ENCODE assay signal across 14 cellular contexts in genomic region chr4:143281507-143282169, GRCh38. TPM values are rescaled to one million over a fixed set of nuclear protein-coding genes. Genes with fewer than 3 reads are reported as not detected.
DNase-seq lines count a peak whose midpoint lies in the region; ATAC-seq and TF ChIP-seq lines count a peak whose summit lies in the region.
"Had no signal": no experiment of that assay in that cellular context is flagged by ENCODE, and none has a peak within 500 bp of the region (broad histone marks: within the 10 kb centered on the region; RNA-seq: fewer than 3 reads in every experiment).

No MANE protein-coding gene starts in this region.

- H3K9me3 Mint-ChIP-seq in stimulated activated memory B cell treated with anti-CD40 and anti-IgM and Interleukin-4, amounts not matched to agents 10 μg/mL and 1 μg/mL and 100 μg/mL, for 72 hours: no peaks in the 10 kb centered on the region
- H3K9me3 Mint-ChIP-seq: WTC11 had no signal

- ATAC-seq in GM19397 (IDR thresholded peaks at IDR 0.05; ENCODE audit: unreplicated experiment): peak; percentile 65
- peak; percentile 78 for ATAC-seq in HG03066 (IDR thresholded peaks at IDR 0.05; ENCODE audit: low read depth, unreplicated experiment)
- ATAC-seq in GM21423 (IDR thresholded peaks at IDR 0.05; ENCODE audit: unreplicated experiment): no peak
- no peak for ATAC-seq in stimulated activated memory B cell treated with anti-CD40 and anti-IgM and Interleukin-4, amounts not matched to agents 10 μg/mL and 1 μg/mL and 100 μg/mL, for 72 hours
- ATAC-seq: CD8-positive, alpha-beta T cell; WTC11 had no signal

- H3K9me3 ChIP-seq in OCI-LY7 (ENCODE audit: low read length): no peaks in the 10 kb centered on the region
- H3K9me3 ChIP-seq: esophagus muscularis mucosa had no signal

- BruUV-seq in OCI-LY7 (replicated peaks; lab: Mats Ljungman, UMichigan): no TSS peak

- H3K36me3 Mint-ChIP-seq in stimulated activated memory B cell treated with anti-CD40 and anti-IgM and Interleukin-4, amounts not matched to agents 10 μg/mL and 1 μg/mL and 100 μg/mL, for 72 hours: no peaks in the 10 kb centered on the region
- H3K36me3 Mint-ChIP-seq: CD8-positive, alpha-beta T cell; WTC11 had no signal

- DNase-seq in EH (ENCODE audit: low read depth) (peak; percentile 18), RPMI7951 (ENCODE audit: low read depth) (peak; percentile 2), OCI-LY7 (ENCODE audit: low spot score) (no peak), NCI-H446 (lab: John Stamatoyannopoulos, UW) (no peak)
- DNase-seq: activated T-cell treated with anti-CD3 and anti-CD28 coated beads for 4 hours; CD8-positive, alpha-beta T cell; occipital lobe had no signal

- no peak overlapping the region for H3K27ac Mint-ChIP-seq in stimulated activated memory B cell treated with anti-CD40 and anti-IgM and Interleukin-4, amounts not matched to agents 10 μg/mL and 1 μg/mL and 100 μg/mL, for 72 hours
- H3K27ac Mint-ChIP-seq: CD8-positive, alpha-beta T cell; WTC11 had no signal

- H3K4me3 ChIP-seq in OCI-LY7 (ENCODE audit: low read depth, low read length, poor library complexity, severe bottlenecking): no peak overlapping the region
- H3K4me3 ChIP-seq: esophagus muscularis mucosa, tibial nerve had no signal

- no peaks in the 10 kb centered on the region for H3K27me3 Mint-ChIP-seq in stimulated activated memory B cell treated with anti-CD40 and anti-IgM and Interleukin-4, amounts not matched to agents 10 μg/mL and 1 μg/mL and 100 μg/mL, for 72 hours

- H3K27ac ChIP-seq in OCI-LY7 (ENCODE audit: low read depth, low read length, poor library complexity, severe bottlenecking): no peak overlapping the region

- H3K36me3 ChIP-seq in OCI-LY7 (ENCODE audit: insufficient read depth, low read length): no peaks in the 10 kb centered on the region
- H3K36me3 ChIP-seq: esophagus muscularis mucosa, tibial nerve had no signal

- CTCF ChIA-PET in OCI-LY7 (lab: Charles Lee; ENCODE audit: unreplicated experiment): no interaction called here

- H2AFZ ChIP-seq in OCI-LY7 (ENCODE audit: low read length): no peak overlapping the region

- no peak for TF ChIP-seq CTCF in OCI-LY7 (conservative IDR thresholded peaks at IDR 0.05; ENCODE audit: low read length)

- no peaks in the 10 kb centered on the region for H3K9me2 ChIP-seq in OCI-LY7 (ENCODE audit: insufficient read depth, low read length)

- no peaks in the 10 kb centered on the region for H4K20me1 ChIP-seq in OCI-LY7 (ENCODE audit: insufficient read depth, low read length)

- no peaks in the 10 kb centered on the region for H3K4me1 Mint-ChIP-seq in stimulated activated memory B cell treated with anti-CD40 and anti-IgM and Interleukin-4, amounts not matched to agents 10 μg/mL and 1 μg/mL and 100 μg/mL, for 72 hours

- H3K79me2 ChIP-seq in OCI-LY7 (ENCODE audit: insufficient read depth, low read depth, low read length): no peaks in the 10 kb centered on the region

- POLR2A ChIA-PET in OCI-LY7 (lab: Charles Lee): interaction anchor here (0.8 to 1.1 kb wide), 6 partner anchors 8 to 264 kb away, joined by 3 to 7 read pairs (median 4); no protein-coding TSS in a partner anchor

- no peak overlapping the region for H3K4me3 Mint-ChIP-seq in stimulated activated memory B cell treated with anti-CD40 and anti-IgM and Interleukin-4, amounts not matched to agents 10 μg/mL and 1 μg/mL and 100 μg/mL, for 72 hours
- H3K4me3 Mint-ChIP-seq: CD8-positive, alpha-beta T cell; WTC11 had no signal

- intact Hi-C loops in OCI-LY7 (cut with micrococcal nuclease; ENCODE audit: unreplicated experiment): no loop called here

- H3K4me1 ChIP-seq in OCI-LY7 (ENCODE audit: insufficient read depth, low read length, poor library complexity, severe bottlenecking): no peaks in the 10 kb centered on the region

- H3K4me2 ChIP-seq in OCI-LY7 (ENCODE audit: low read length): no peak overlapping the region

RNA-seq across cellular contexts. Expression of gene GAB1, which starts 55.0 kb away (rescaled TPM):
- 6.2 and 11.5 TPM in 2 replicates for total RNA-seq in RPMI7951 (2014; rRNA removed; shearing (Covaris generic))
- 42.6 and 43.5 TPM in 2 replicates for total RNA-seq in OCI-LY7 (2014; rRNA removed; shearing (Covaris generic))
- 99.3 and 106 TPM in 2 replicates for total RNA-seq in OCI-LY7 (2022)

Comparison
In these comparisons a context has a peak if more than half of its experiments do, and no peak if none do; other contexts are left out.
1. DNase-seq: peak in EH (single experiment) and RPMI7951 (single experiment); none in OCI-LY7 (single experiment) and NCI-H446 (0 of 2).
2. ATAC-seq: peak in GM19397 (single experiment) and HG03066 (single experiment); none in GM21423 (single experiment) and stimulated activated memory B cell treated with anti-CD40 and anti-IgM and Interleukin-4, amounts not matched to agents 10 μg/mL and 1 μg/mL and 100 μg/mL, for 72 hours (single experiment).